ENCODE assay signal across 9 cellular contexts in genomic region chr2:227326783-227327182, GRCh38. TPM values are rescaled to one million over a fixed set of nuclear protein-coding genes. Genes with fewer than 3 reads are reported as not detected.
A peak's percentile ranks its signal among the peaks of the same experiment; 100 is the strongest.
DNase-seq lines count a peak whose midpoint lies in the region; ATAC-seq and TF ChIP-seq lines count a peak whose summit lies in the region.
"Had no signal": no experiment of that assay in that cellular context is flagged by ENCODE, and none has a peak within 500 bp of the region (broad histone marks: within the 10 kb centered on the region; RNA-seq: fewer than 3 reads in every experiment).

No MANE protein-coding gene starts in this region.

- H4K8ac ChIP-seq in mesendoderm (ENCODE audit: low read depth, low read length) = no peak overlapping the region

- H3K27ac ChIP-seq in BLaER1 treated with 17β-estradiol and CSF1 and Interleukin-3, amounts not matched to agents 10 nM and 100 nM = peak overlapping the region in 3 of 11 experiments; percentile 94 to 96 (median 95); a peak in 6 of 22 replicates
- no peak overlapping the region for H3K27ac ChIP-seq in mesendoderm (ENCODE audit: low read depth, low read length)

- H3K27ac Mint-ChIP-seq in activated naive CD8-positive, alpha-beta T cell treated with anti-CD3 and anti-CD28 coated beads, Interleukin-2, amount 50 U/mL, for 24 hours = no peak overlapping the region

- H3K36me3 ChIP-seq in BLaER1 treated with 17β-estradiol and CSF1 and Interleukin-3, amounts not matched to agents 10 nM and 100 nM = peaks cover 26 to 44% (median 34%) of the 10 kb centered on the region in 11 experiments
- no peaks in the 10 kb centered on the region for H3K36me3 ChIP-seq in mesendoderm (ENCODE audit: control insufficient read depth, insufficient read depth, low read length)

- DNase-seq in HFF-Myc (ENCODE audit: extremely low read depth, low read depth) (no peak), mesendoderm (no peak), GM13977 (ENCODE audit: low spot score) (no peak), DMS153 treated with DMSO at 0.1 percent for 48 hours (lab: John Stamatoyannopoulos, UW; ENCODE audit: unreplicated experiment) (no peak)
- no peak for DNase-seq in activated naive CD8-positive, alpha-beta T cell treated with anti-CD3 and anti-CD28 coated beads, Interleukin-2, amount 50 U/mL, for 24 hours
- DNase-seq: NCI-H187 had no signal

- peak overlapping the region in 9 of 11 experiments; percentile 93 to 98 (median 95); a peak in 17 of 22 replicates for H3K9ac ChIP-seq in BLaER1 treated with 17β-estradiol and CSF1 and Interleukin-3, amounts not matched to agents 10 nM and 100 nM
- peak overlapping the region; percentile 59 for H3K9ac ChIP-seq in mesendoderm (ENCODE audit: low read length)

- H3K4me1 Mint-ChIP-seq in activated naive CD8-positive, alpha-beta T cell treated with anti-CD3 and anti-CD28 coated beads, Interleukin-2, amount 50 U/mL, for 24 hours = peaks cover 50% of the 10 kb centered on the region

- H3K79me1 ChIP-seq in mesendoderm (ENCODE audit: low read length) = no peaks in the 10 kb centered on the region

- H4K20me1 ChIP-seq in BLaER1 treated with 17β-estradiol and CSF1 and Interleukin-3, amounts not matched to agents 10 nM and 100 nM = peaks cover 0 to 29% (median 9%) of the 10 kb centered on the region in 11 experiments; a peak in 9 of 22 replicates

- H3K9me3 ChIP-seq in BLaER1 treated with 17β-estradiol and CSF1 and Interleukin-3, amounts not matched to agents 10 nM and 100 nM (replicated peaks in 1 of 11) = peaks cover 5 to 21% (median 17%) of the 10 kb centered on the region in 11 experiments; a peak in 21 of 22 replicates

- no peak overlapping the region for H2BK5ac ChIP-seq in mesendoderm (ENCODE audit: low read length)

- H3K56ac ChIP-seq in mesendoderm (ENCODE audit: low read length) = no peak overlapping the region

- no peaks in the 10 kb centered on the region for H3K27me3 ChIP-seq in BLaER1 treated with 17β-estradiol and CSF1 and Interleukin-3, amounts not matched to agents 10 nM and 100 nM
- H3K27me3 ChIP-seq in mesendoderm (ENCODE audit: insufficient read depth, low read length, poor library complexity) = no peaks in the 10 kb centered on the region

- H3K79me2 ChIP-seq in mesendoderm (ENCODE audit: control insufficient read depth, insufficient read depth, low read length) = peaks cover 19% of the 10 kb centered on the region

- no peak for ATAC-seq in activated naive CD8-positive, alpha-beta T cell treated with anti-CD3 and anti-CD28 coated beads, Interleukin-2, amount 50 U/mL, for 24 hours
- no peak for ATAC-seq in GM21423 (IDR thresholded peaks at IDR 0.05; ENCODE audit: unreplicated experiment)
- ATAC-seq in HG02763 (IDR thresholded peaks at IDR 0.05; ENCODE audit: unreplicated experiment) = no peak

- no peak overlapping the region for H3K18ac ChIP-seq in mesendoderm (ENCODE audit: low read length)

- in situ Hi-C loops in GM13977 (cut with MboI; ENCODE audit: low pct_unique_long_range_greater_than_20kb, low sequenced_read_pairs, unreplicated experiment) = no loop called here

- 100% methylated on average over 1 of the region's 6 CpGs for WGBS in mesendoderm (ENCODE audit: extremely low coverage, insufficient coverage, low lambda C conversion rate)

- H2AK5ac ChIP-seq in mesendoderm (ENCODE audit: low read length) = no peak overlapping the region

- H4K5ac ChIP-seq in mesendoderm (ENCODE audit: low read length) = no peak overlapping the region

- H3K27me3 Mint-ChIP-seq in activated naive CD8-positive, alpha-beta T cell treated with anti-CD3 and anti-CD28 coated beads, Interleukin-2, amount 50 U/mL, for 24 hours = peaks cover 2% of the 10 kb centered on the region

- peaks cover 22 to 58% (median 35%) of the 10 kb centered on the region in 10 experiments for H3K4me1 ChIP-seq in BLaER1 treated with 17β-estradiol and CSF1 and Interleukin-3, amounts not matched to agents 10 nM and 100 nM
- no peaks in the 10 kb centered on the region for H3K4me1 ChIP-seq in mesendoderm (ENCODE audit: control insufficient read depth, low read depth, low read length)

- H3K4ac ChIP-seq in mesendoderm (ENCODE audit: low read depth, low read length) = no peak overlapping the region

- H3K36me3 Mint-ChIP-seq in activated naive CD8-positive, alpha-beta T cell treated with anti-CD3 and anti-CD28 coated beads, Interleukin-2, amount 50 U/mL, for 24 hours (ENCODE audit: low read depth) = peaks cover 19% of the 10 kb centered on the region

- H3K4me2 ChIP-seq in BLaER1 treated with 17β-estradiol and CSF1 and Interleukin-3, amounts not matched to agents 10 nM and 100 nM = peak overlapping the region; percentile 72 to 93 (median 87)
- no peak overlapping the region for H3K4me2 ChIP-seq in mesendoderm (ENCODE audit: low read length)

- H2BK120ac ChIP-seq in mesendoderm (ENCODE audit: low read depth, low read length) = no peak overlapping the region

- H3K23ac ChIP-seq in mesendoderm (ENCODE audit: low read length) = no peak overlapping the region

- H3K4me3 Mint-ChIP-seq in activated naive CD8-positive, alpha-beta T cell treated with anti-CD3 and anti-CD28 coated beads, Interleukin-2, amount 50 U/mL, for 24 hours = peak overlapping the region; percentile 90

- H2BK15ac ChIP-seq in mesendoderm (replicated peaks; ENCODE audit: low read depth) = no peak overlapping the region

- H3K4me3 ChIP-seq in BLaER1 treated with 17β-estradiol and CSF1 and Interleukin-3, amounts not matched to agents 10 nM and 100 nM = peak overlapping the region; percentile 83 to 99 (median 90); a peak in 19 of 20 replicates
- H3K4me3 ChIP-seq in HFF-Myc (replicated peaks; ENCODE audit: low read depth, low read length) = peak overlapping the region; percentile 87
- H3K4me3 ChIP-seq in mesendoderm (ENCODE audit: low read length) = no peak overlapping the region

- peaks cover 19% of the 10 kb centered on the region for H3K9me3 Mint-ChIP-seq in activated naive CD8-positive, alpha-beta T cell treated with anti-CD3 and anti-CD28 coated beads, Interleukin-2, amount 50 U/mL, for 24 hours

- TF ChIP-seq CTCF in HFF-Myc (IDR thresholded peaks at IDR 0.05; ENCODE audit: low read depth, low read length, missing control alignments) = no peak
- TF ChIP-seq CTCF in GM13977 (IDR thresholded peaks at IDR 0.05; ENCODE audit: extremely low read depth, insufficient read depth, missing control alignments) = no peak

RNA-seq across cellular contexts. Expression of gene MFF, which starts 1.7 kb away (rescaled TPM):
- polyA plus RNA-seq in mesendoderm (2013, experiment 1 of 2) = 86.7 TPM
- polyA plus RNA-seq in mesendoderm (2013, experiment 2 of 2) = 88.9 TPM

RNA-seq across cellular contexts. Expression of gene TM4SF20, which starts 52.3 kb away (rescaled TPM):
- polyA plus RNA-seq in mesendoderm (2013, experiment 1 of 2) = not detected
- polyA plus RNA-seq in mesendoderm (2013, experiment 2 of 2) = not detected
